In the genomic region with DNA sequence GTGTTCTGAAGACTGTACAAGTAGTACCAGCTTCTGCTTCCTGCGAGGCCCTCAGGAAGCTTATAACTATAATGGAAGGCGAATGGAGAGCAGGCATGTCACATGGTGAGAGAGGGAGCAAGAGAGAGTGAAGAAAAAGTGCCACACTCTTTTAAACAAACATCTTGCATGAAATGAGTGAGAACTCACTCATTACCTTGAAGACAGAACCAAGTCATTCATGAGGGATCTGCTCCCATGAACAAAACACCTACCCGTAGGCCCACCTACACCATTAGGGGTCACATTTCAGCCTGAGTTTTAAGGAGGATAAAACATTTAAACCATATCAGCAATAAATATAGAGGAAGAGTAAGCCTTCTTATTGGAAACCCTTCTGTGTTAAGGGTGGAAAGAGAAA, we compare ENCODE assay signal across 30 cellular contexts. TPM values are rescaled to one million over a fixed set of nuclear protein-coding genes. Genes with fewer than 3 reads are reported as not detected.
A peak's percentile ranks its signal among the peaks of the same experiment; 100 is the strongest.
DNase-seq lines count a peak whose midpoint lies in the region; ATAC-seq and TF ChIP-seq lines count a peak whose summit lies in the region.
"Had no signal": no experiment of that assay in that cellular context is flagged by ENCODE, and none has a peak within 500 bp of the region (broad histone marks: within the 10 kb centered on the region; RNA-seq: fewer than 3 reads in every experiment).

No MANE protein-coding gene starts in this region.

- intact Hi-C loops in CD8-positive, alpha-beta T cell (cut with DNase I, micrococcal nuclease): no loop called here

- H2AFZ ChIP-seq in SK-N-SH (ENCODE audit: low read depth): no peak overlapping the region

- TF ChIP-seq RAD21 in SK-N-SH (IDR thresholded peaks at IDR 0.05; ENCODE audit: low read length): no peak

- H3K9me3 Mint-ChIP-seq in activated T-cell treated with anti-CD3 and anti-CD28 coated beads, Interleukin-2, amount 50 U/mL, for 24 hours: peaks cover 19% of the 10 kb centered on the region
- H3K9me3 Mint-ChIP-seq in CD8-positive, alpha-beta T cell: peaks cover 26% of the 10 kb centered on the region
- H3K9me3 Mint-ChIP-seq in naive thymus-derived CD8-positive, alpha-beta T cell: peaks cover 0 to 43% (median 9%) of the 10 kb centered on the region in 9 donors

- no peak for TF ChIP-seq EP300 in SK-N-SH (IDR thresholded peaks at IDR 0.05; ENCODE audit: borderline replicate concordance in 1 of 2, low read depth in 1 of 2, low read length in 1 of 2)

- no peaks in the 10 kb centered on the region for H4K20me1 ChIP-seq in SK-N-SH (ENCODE audit: insufficient read depth)

- H3K9me2 ChIP-seq in SK-N-SH: no peaks in the 10 kb centered on the region

- H3K4me3 Mint-ChIP-seq in activated T-cell treated with anti-CD3 and anti-CD28 coated beads, Interleukin-2, amount 50 U/mL, for 24 hours: no peak overlapping the region
- no peak overlapping the region for H3K4me3 Mint-ChIP-seq in CD8-positive, alpha-beta T cell
- H3K4me3 Mint-ChIP-seq in T-helper 17 cell: peak overlapping the region; percentile 69
- H3K4me3 Mint-ChIP-seq in naive thymus-derived CD8-positive, alpha-beta T cell: no peak overlapping the region
- H3K4me3 Mint-ChIP-seq: activated T-helper 1 cell treated with anti-CD3 and anti-CD28 coated beads, Interleukin-12 subunit alpha, Interleukin-12 subunit beta, Interleukin-2, Interleukin-4 antibody, amounts not matched to agents 30 ng/mL and 10 ng/mL and 1 ng/mL, durations not matched to agents 14 hours and 24 hours and 36 hours had no signal

- H3K79me2 ChIP-seq in SK-N-SH (ENCODE audit: insufficient read depth): no peaks in the 10 kb centered on the region

- WGBS in SK-N-SH (ENCODE audit: low lambda C conversion rate): 1% methylated on average over 3 of the region's 3 CpGs

- CTCF ChIA-PET in CD8-positive, alpha-beta T cell (lab: Charles Lee): interaction anchor here (0.7 kb wide), 1 partner anchor 151 kb away, joined by 4 read pairs; no protein-coding TSS in a partner anchor
- CTCF ChIA-PET in SK-N-SH (lab: Yijun Ruan, JAX): no interaction called here

- TF ChIP-seq CTCF in CD8-positive, alpha-beta T cell (IDR thresholded peaks at IDR 0.05): no peak
- no peak for TF ChIP-seq CTCF in SK-N-SH (IDR thresholded peaks at IDR 0.05)

- no peak overlapping the region for H3K4me2 ChIP-seq in SK-N-SH
- H3K4me2 ChIP-seq: A549 had no signal

- no peak for ATAC-seq in CD8-positive, alpha-beta T cell
- peak; percentile 40 for ATAC-seq in T-helper 17 cell
- peak in 1 of 2 donors; percentile 35 for ATAC-seq in naive thymus-derived CD8-positive, alpha-beta T cell
- ATAC-seq in HG03039 (IDR thresholded peaks at IDR 0.05; ENCODE audit: unreplicated experiment): no peak
- ATAC-seq: A549, body of pancreas, gastrocnemius medialis, left colon had no signal

- no peak overlapping the region for H3K9ac ChIP-seq in SK-N-SH

- no peak overlapping the region for H3K4me3 ChIP-seq in CD8-positive, alpha-beta T cell (ENCODE audit: low read depth, low read length)
- H3K4me3 ChIP-seq in SK-N-SH (ENCODE audit: low read depth in 2 of 2, low read length in 1 of 2): no peak overlapping the region
- H3K4me3 ChIP-seq: A549, body of pancreas, gastrocnemius medialis, HAP-1, sigmoid colon, vagina had no signal

- no peaks in the 10 kb centered on the region for H3K4me1 ChIP-seq in CD8-positive, alpha-beta T cell (ENCODE audit: insufficient read depth, low read length)
- no peaks in the 10 kb centered on the region for H3K4me1 ChIP-seq in SK-N-SH (ENCODE audit: control insufficient read depth in 1 of 2, insufficient read depth in 2 of 2, low read depth in 1 of 2, low read length in 1 of 2)
- H3K4me1 ChIP-seq: A549, body of pancreas, gastrocnemius medialis, HAP-1, sigmoid colon, vagina had no signal

- no peaks in the 10 kb centered on the region for H3K9me3 ChIP-seq in CD8-positive, alpha-beta T cell (ENCODE audit: low read length)
- H3K9me3 ChIP-seq in T-helper 17 cell (ENCODE audit: control insufficient read depth, low read length, poor library complexity, severe bottlenecking): no peaks in the 10 kb centered on the region
- H3K9me3 ChIP-seq in SK-N-SH: no peaks in the 10 kb centered on the region; the same call in 1 of the 2 replicates
- H3K9me3 ChIP-seq: A549, body of pancreas, gastrocnemius medialis, HAP-1, neutrophil, sigmoid colon, vagina had no signal

- peaks cover 30% of the 10 kb centered on the region for H3K4me1 Mint-ChIP-seq in activated T-cell treated with anti-CD3 and anti-CD28 coated beads, Interleukin-2, amount 50 U/mL, for 24 hours (ENCODE audit: low read depth)
- H3K4me1 Mint-ChIP-seq in CD8-positive, alpha-beta T cell (ENCODE audit: low read depth): peaks cover 28% of the 10 kb centered on the region
- H3K4me1 Mint-ChIP-seq in T-helper 17 cell: peaks cover 7% of the 10 kb centered on the region
- peaks cover 6 to 36% (median 17%) of the 10 kb centered on the region in 4 donors for H3K4me1 Mint-ChIP-seq in naive thymus-derived CD8-positive, alpha-beta T cell

- no peaks in the 10 kb centered on the region for H3K27me3 ChIP-seq in CD8-positive, alpha-beta T cell (ENCODE audit: insufficient read depth, low read length)
- H3K27me3 ChIP-seq in SK-N-SH (ENCODE audit: insufficient read depth): no peaks in the 10 kb centered on the region
- H3K27me3 ChIP-seq: body of pancreas, gastrocnemius medialis, neutrophil, sigmoid colon, vagina had no signal

- H3K36me3 ChIP-seq in CD8-positive, alpha-beta T cell (ENCODE audit: insufficient read depth, low read length): no peaks in the 10 kb centered on the region
- no peaks in the 10 kb centered on the region for H3K36me3 ChIP-seq in SK-N-SH (replicated peaks in 1 of 2; ENCODE audit: control insufficient read depth in 1 of 2, insufficient read depth in 2 of 2, low read length in 1 of 2)
- H3K36me3 ChIP-seq: gastrocnemius medialis, HAP-1, neutrophil, sigmoid colon, vagina had no signal

- POLR2A ChIA-PET in CD8-positive, alpha-beta T cell (lab: Charles Lee): no interaction called here
- POLR2A ChIA-PET in naive thymus-derived CD8-positive, alpha-beta T cell (lab: Charles Lee): interaction anchor here (1.3 kb wide), 1 partner anchor 21 kb away, joined by 3 read pairs; no protein-coding TSS in a partner anchor
- POLR2A ChIA-PET in SK-N-SH (lab: Yijun Ruan, JAX): no interaction called here

- peaks cover 32% of the 10 kb centered on the region for H3K27me3 Mint-ChIP-seq in activated T-cell treated with anti-CD3 and anti-CD28 coated beads, Interleukin-2, amount 50 U/mL, for 24 hours
- no peaks in the 10 kb centered on the region for H3K27me3 Mint-ChIP-seq in CD8-positive, alpha-beta T cell (ENCODE audit: low read depth)
- no peaks in the 10 kb centered on the region for H3K27me3 Mint-ChIP-seq in T-helper 17 cell
- H3K27me3 Mint-ChIP-seq in naive thymus-derived CD8-positive, alpha-beta T cell: no peaks in the 10 kb centered on the region
- H3K27me3 Mint-ChIP-seq: progenitor cell of endocrine pancreas had no signal

- no peak for DNase-seq in activated T-cell treated with anti-CD3 and anti-CD28 coated beads, Interleukin-2, amount 50 U/mL, for 24 hours
- DNase-seq in activated T-cell treated with anti-CD3 and anti-CD28 coated beads, Interleukin-2, amount 50 U/mL, for 1 hour: no peak
- DNase-seq in CD8-positive, alpha-beta T cell: no peak
- DNase-seq in T-helper 17 cell: no peak
- DNase-seq in naive thymus-derived CD8-positive, alpha-beta T cell: no peak
- DNase-seq in SK-N-SH: no peak
- DNase-seq in NCI-H510A treated with DMSO at 0.1 percent for 48 hours (lab: John Stamatoyannopoulos, UW): no peak
- DNase-seq: activated CD4-positive, alpha-beta T cell treated with anti-CD3 and anti-CD28 coated beads for 48 hours; body of pancreas; cerebellar nuclear complex; COR-L47; DMS53; gastrocnemius medialis; left colon; NCI-H146; sigmoid colon; stimulated activated CD4-positive, alpha-beta T cell treated with anti-CD3 and anti-CD28 coated beads, Interleukin-4, amount 100 ng/mL, for 4 hours; stimulated activated naive CD4-positive, alpha-beta T cell treated with Interleukin-2 at 50 U/mL for 16 hours had no signal

- no peak overlapping the region for H3K27ac ChIP-seq in CD8-positive, alpha-beta T cell (ENCODE audit: low read depth, low read length)
- H3K27ac ChIP-seq in SK-N-SH (ENCODE audit: low read depth in 2 of 2, low read length in 1 of 2): no peak overlapping the region
- H3K27ac ChIP-seq: A549, body of pancreas, gastrocnemius medialis, neutrophil, RWPE1, sigmoid colon, vagina had no signal

- H3K36me3 Mint-ChIP-seq in activated T-cell treated with anti-CD3 and anti-CD28 coated beads, Interleukin-2, amount 50 U/mL, for 24 hours (ENCODE audit: low read depth): peaks cover 48% of the 10 kb centered on the region
- peaks cover 45% of the 10 kb centered on the region for H3K36me3 Mint-ChIP-seq in CD8-positive, alpha-beta T cell
- H3K36me3 Mint-ChIP-seq in T-helper 17 cell (ENCODE audit: low read depth): no peaks in the 10 kb centered on the region
- peaks cover 30 to 42% (median 37%) of the 10 kb centered on the region in 3 donors for H3K36me3 Mint-ChIP-seq in naive thymus-derived CD8-positive, alpha-beta T cell

- peak overlapping the region; percentile 66 for H3K27ac Mint-ChIP-seq in activated T-cell treated with anti-CD3 and anti-CD28 coated beads, Interleukin-2, amount 50 U/mL, for 24 hours
- peak overlapping the region; percentile 84 for H3K27ac Mint-ChIP-seq in CD8-positive, alpha-beta T cell
- H3K27ac Mint-ChIP-seq in T-helper 17 cell: peak overlapping the region; percentile 88
- peak overlapping the region in 8 of 10 donors; percentile 31 to 76 (median 68) for H3K27ac Mint-ChIP-seq in naive thymus-derived CD8-positive, alpha-beta T cell
- H3K27ac Mint-ChIP-seq: progenitor cell of endocrine pancreas had no signal

- no peaks in the 10 kb centered on the region for H3F3A ChIP-seq in SK-N-SH (replicated peaks; ENCODE audit: insufficient read depth)

TF ChIP-seq in SK-N-SH, 30 proteins besides CTCF, POLR2A, EP300 and RAD21 (continues in another document):
- TF ChIP-seq, protein P1, sequence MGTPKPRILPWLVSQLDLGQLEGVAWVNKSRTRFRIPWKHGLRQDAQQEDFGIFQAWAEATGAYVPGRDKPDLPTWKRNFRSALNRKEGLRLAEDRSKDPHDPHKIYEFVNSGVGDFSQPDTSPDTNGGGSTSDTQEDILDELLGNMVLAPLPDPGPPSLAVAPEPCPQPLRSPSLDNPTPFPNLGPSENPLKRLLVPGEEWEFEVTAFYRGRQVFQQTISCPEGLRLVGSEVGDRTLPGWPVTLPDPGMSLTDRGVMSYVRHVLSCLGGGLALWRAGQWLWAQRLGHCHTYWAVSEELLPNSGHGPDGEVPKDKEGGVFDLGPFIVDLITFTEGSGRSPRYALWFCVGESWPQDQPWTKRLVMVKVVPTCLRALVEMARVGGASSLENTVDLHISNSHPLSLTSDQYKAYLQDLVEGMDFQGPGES (IDR thresholded peaks at IDR 0.05; ENCODE audit: low read depth, low read length): no peak
- TF ChIP-seq FOSL2 (IDR thresholded peaks at IDR 0.05; ENCODE audit: borderline replicate concordance, low read depth): no peak

RNA-seq across cellular contexts. Expression of a gene that starts 19.4 kb away (rescaled TPM):
- total RNA-seq in CD8-positive, alpha-beta T cell: 10 to 100 TPM; 76.1 to 81.2 TPM
- total RNA-seq in T-helper 17 cell: 10 to 100 TPM; 70.4 to 78.4 TPM
- 10 to 100 TPM; 75.2 to 76.5 TPM for total RNA-seq in naive thymus-derived CD8-positive, alpha-beta T cell
- polyA plus RNA-seq in naive thymus-derived CD8-positive, alpha-beta T cell: 10 to 100 TPM; 34.4 to 46.5 (median 37.5) TPM
- polyA plus RNA-seq in SK-N-SH (2012; rRNA removed): not detected in 2 replicates
- polyA plus RNA-seq in SK-N-SH (2012; cell fraction: cytosol; rRNA removed): not detected in 2 replicates
- polyA plus RNA-seq in SK-N-SH (2012; cell fraction: nucleus; rRNA removed): not detected in 2 replicates
- total RNA-seq: dermis microvascular lymphatic vessel endothelial cell, G401, NCI-H460, progenitor cell of endocrine pancreas, SK-MEL-5 had no signal
- polyA plus RNA-seq: A549 had no signal
